In genomic region chr12:106136263-106136662, GRCh38 we compare ENCODE assay signal across 8 cellular contexts. TPM values are rescaled to one million over a fixed set of nuclear protein-coding genes. Genes with fewer than 3 reads are reported as not detected.
A peak's percentile ranks its signal among the peaks of the same experiment; 100 is the strongest.
DNase-seq lines count a peak whose midpoint lies in the region; ATAC-seq lines count a peak whose summit lies in the region.

No MANE protein-coding gene starts in this region.

- ATAC-seq in HG02610 (IDR thresholded peaks at IDR 0.05; ENCODE audit: unreplicated experiment) = no peak

- H3K27ac ChIP-seq in substantia nigra (ENCODE audit: low read depth, low read length, poor library complexity, severe bottlenecking) = peak overlapping the region; percentile 97

- DNase-seq in EH (ENCODE audit: low read depth) (peak; percentile 94), M059J (ENCODE audit: low read depth) (peak; percentile 85), SHP77 (lab: John Stamatoyannopoulos, UW) (peak; percentile 64 to 74), globus pallidus (ENCODE audit: low spot score) (peak; percentile 95), nucleus accumbens (lab: John Stamatoyannopoulos, UW) (peak in 54 of 56 donors; percentile 45 to 97 (median 82)), substantia nigra (lab: John Stamatoyannopoulos, UW) (peak in 46 of 49 donors; percentile 29 to 97 (median 82))
- DNase-seq in activated gamma-delta T cell treated with anti-CD3 and anti-CD28 coated beads, Interleukin-2, amount 50 U/mL, for 16 hours (ENCODE audit: low read depth) = peak; percentile 64

RNA-seq across cellular contexts. Expression of gene NUAK1, which starts 2.5 kb away (rescaled TPM):
- total RNA-seq in M059J (2014; rRNA removed; shearing (Covaris generic)) = 13.0 and 14.9 TPM in 2 replicates
